ENCODE assay signal across 11 cellular contexts in genomic region chr12:106195638-106196037, GRCh38. TPM values are rescaled to one million over a fixed set of nuclear protein-coding genes. Genes with fewer than 3 reads are reported as not detected.
DNase-seq lines count a peak whose midpoint lies in the region; ATAC-seq and TF ChIP-seq lines count a peak whose summit lies in the region.
"Had no signal": no experiment of that assay in that cellular context is flagged by ENCODE, and none has a peak within 500 bp of the region (broad histone marks: within the 10 kb centered on the region; RNA-seq: fewer than 3 reads in every experiment).

No MANE protein-coding gene starts in this region.

- H3K14ac ChIP-seq in IMR-90 (replicated peaks; ENCODE audit: low read depth, low read length) = no peak overlapping the region

- in situ Hi-C loops in IMR-90 (cut with MboI; ENCODE audit: low sequenced_read_pairs) = no loop called here

- H2BK15ac ChIP-seq in IMR-90 (ENCODE audit: low read depth, low read length) = no peak overlapping the region

- H3K4me1 ChIP-seq in IMR-90 (ENCODE audit: control insufficient read depth, insufficient read depth, low read length) = peaks cover 1% of the 10 kb centered on the region; the same call in 1 of the 2 replicates
- H3K4me1 ChIP-seq in skeletal muscle tissue (ENCODE audit: control insufficient read depth in 3 of 3, insufficient read depth in 3 of 3, low read length in 3 of 3) = peaks cover 30 to 41% (median 33%) of the 10 kb centered on the region in 3 donors
- H3K4me1 ChIP-seq in SJCRH30 = no peaks in the 10 kb centered on the region

- H3K36me3 Mint-ChIP-seq in T-helper 17 cell (ENCODE audit: low read depth) = no peaks in the 10 kb centered on the region

- H3K56ac ChIP-seq in IMR-90 (ENCODE audit: extremely low read depth, insufficient read depth, low read length) = no peak overlapping the region

- CTCF ChIA-PET in IMR-90 (lab: Yijun Ruan, JAX) = interaction anchor here (1.3 kb wide), 1 partner anchor 11 kb away, joined by 3 read pairs; no protein-coding TSS in a partner anchor

- H3K23ac ChIP-seq in IMR-90 (ENCODE audit: low read depth, low read length) = no peak overlapping the region

- no peak overlapping the region for H2AK5ac ChIP-seq in IMR-90 (ENCODE audit: low read depth, low read length)

- H2BK5ac ChIP-seq in IMR-90 (ENCODE audit: low read depth, low read length, poor library complexity, severe bottlenecking) = no peak overlapping the region

- H3K18ac ChIP-seq in IMR-90 (ENCODE audit: low read depth, low read length) = no peak overlapping the region

- H3K36me3 ChIP-seq in IMR-90 (ENCODE audit: control insufficient read depth, insufficient read depth, low read length) = no peaks in the 10 kb centered on the region
- no peaks in the 10 kb centered on the region for H3K36me3 ChIP-seq in skeletal muscle tissue (ENCODE audit: control insufficient read depth in 3 of 3, insufficient read depth in 3 of 3, low read length in 3 of 3)
- no peaks in the 10 kb centered on the region for H3K36me3 ChIP-seq in SJCRH30

- no peak for TF ChIP-seq RAD21 in IMR-90 (IDR thresholded peaks at IDR 0.05; ENCODE audit: low read length)

- no peak overlapping the region for H3K4me3 Mint-ChIP-seq in T-helper 17 cell

- H2AFZ ChIP-seq in IMR-90 (replicated peaks; ENCODE audit: low read length, poor library complexity) = peak overlapping the region; percentile 17

- POLR2A ChIA-PET in IMR-90 (lab: Charles Lee; ENCODE audit: unreplicated experiment) = no interaction called here

- H3K27ac Mint-ChIP-seq in T-helper 17 cell = no peak overlapping the region

- H3K27me3 Mint-ChIP-seq in T-helper 17 cell = peaks cover 36% of the 10 kb centered on the region

- H3K9me1 ChIP-seq in IMR-90 (ENCODE audit: insufficient read depth, low read length) = no peaks in the 10 kb centered on the region

- H3K27ac ChIP-seq in IMR-90 (ENCODE audit: insufficient read depth, low read length) (no peak overlapping the region), skeletal muscle tissue (ENCODE audit: low read depth, low read length) (peak overlapping the region; percentile 51), SJCRH30 (no peak overlapping the region)

- H3K9ac ChIP-seq in IMR-90 (ENCODE audit: low read depth, low read length) (no peak overlapping the region), skeletal muscle tissue (ENCODE audit: low read depth in 1 of 3, low read length in 3 of 3) (peak overlapping the region in 1 of 3 donors; percentile 58)

- H2AK9ac ChIP-seq in IMR-90 (replicated peaks; ENCODE audit: low read depth, low read length, poor library complexity) = no peak overlapping the region

- ATAC-seq in IMR-90 (ENCODE audit: low read depth) (0 out of 2 replicates have a peak, but pooled peaks have one; percentile 11), left lobe of liver (peak; percentile 91), T-helper 17 cell (no peak)

- no peak overlapping the region for H4K91ac ChIP-seq in IMR-90 (ENCODE audit: insufficient read depth, low read depth, low read length)

- no peaks in the 10 kb centered on the region for H3K9me3 ChIP-seq in IMR-90 (ENCODE audit: control insufficient read depth, insufficient read depth, low read length)
- no peaks in the 10 kb centered on the region for H3K9me3 ChIP-seq in skeletal muscle tissue (ENCODE audit: control insufficient read depth in 3 of 3, low read length in 3 of 3)
- no peaks in the 10 kb centered on the region for H3K9me3 ChIP-seq in T-helper 17 cell (ENCODE audit: control insufficient read depth, low read length, poor library complexity, severe bottlenecking)
- no peaks in the 10 kb centered on the region for H3K9me3 ChIP-seq in SJCRH30 (replicated peaks)

- H3K27me3 ChIP-seq in IMR-90 (ENCODE audit: control insufficient read depth, insufficient read depth, low read length) (peaks cover 23% of the 10 kb centered on the region), skeletal muscle tissue (ENCODE audit: control insufficient read depth in 3 of 3, insufficient read depth in 3 of 3, low read length in 3 of 3) (no peaks in the 10 kb centered on the region), SJCRH30 (no peaks in the 10 kb centered on the region)

- peak; percentile 10 for DNase-seq in IMR-90
- DNase-seq in dedifferentiated amniotic fluid mesenchymal stem cell (ENCODE audit: extremely low spot score) = peak; percentile 90
- peak; percentile 91 for DNase-seq in left lobe of liver (ENCODE audit: low spot score)
- no peak for DNase-seq in NCI-H146 (lab: John Stamatoyannopoulos, UW)
- no peak for DNase-seq in T-helper 17 cell
- DNase-seq in SJCRH30 = no peak
- no peak for DNase-seq in HT-29 (ENCODE audit: low spot score)
- DNase-seq: activated CD4-positive, alpha-beta T cell treated with anti-CD3 and anti-CD28 coated beads for 4 hours; DND-41; NCI-H1092 had no signal

- no peaks in the 10 kb centered on the region for H3K4me1 Mint-ChIP-seq in T-helper 17 cell

- no peak overlapping the region for H3K4ac ChIP-seq in IMR-90 (ENCODE audit: low read depth, low read length)

- no peaks in the 10 kb centered on the region for H4K20me1 ChIP-seq in IMR-90 (ENCODE audit: insufficient read depth, low read length)

- H3K4me3 ChIP-seq in IMR-90 (ENCODE audit: insufficient read depth, low read depth, low read length) (no peak overlapping the region), skeletal muscle tissue (ENCODE audit: low read length in 3 of 3) (peak overlapping the region in 1 of 3 donors; percentile 6), SJCRH30 (no peak overlapping the region)

- H2BK120ac ChIP-seq in IMR-90 (ENCODE audit: low read depth, low read length) = no peak overlapping the region

- H3K79me1 ChIP-seq in IMR-90 (ENCODE audit: low read depth in 1 of 2, low read length in 2 of 2) = no peaks in the 10 kb centered on the region

- no peak overlapping the region for H4K5ac ChIP-seq in IMR-90 (ENCODE audit: low read depth, low read length)

- H2BK20ac ChIP-seq in IMR-90 (ENCODE audit: low read depth, low read length) = no peak overlapping the region

- 20% methylated on average over 1 of the region's 5 CpGs; no CpG with 5 or more reads in 1 of the 2 experiments for WGBS in IMR-90 (ENCODE audit: extremely low coverage in 2 of 2, insufficient read length in 1 of 2), 2 experiments

- dilution Hi-C loops in IMR-90 (cut with HindIII; ENCODE audit: low sequenced_read_pairs, unreplicated experiment) = no loop called here

- no peak overlapping the region for H4K8ac ChIP-seq in IMR-90 (ENCODE audit: low read depth in 2 of 2, low read length in 2 of 2)

- no TSS peak for BruUV-seq in IMR-90 (replicated peaks; lab: Mats Ljungman, UMichigan)

- no peak for TF ChIP-seq CTCF in IMR-90 (conservative IDR thresholded peaks at IDR 0.05; ENCODE audit: low read depth, low read length)

- no peak overlapping the region for H3K4me2 ChIP-seq in IMR-90 (ENCODE audit: low read depth, low read length)

- intact Hi-C loops in IMR-90 (cut with micrococcal nuclease) = no loop called here

- TF ChIP-seq POLR2A in IMR-90 (IDR thresholded peaks at IDR 0.05; ENCODE audit: low read depth, low read length) = no peak

TF ChIP-seq in IMR-90, 13 proteins besides CTCF, POLR2A, EP300 and RAD21:
- TF ChIP-seq RCOR1 (IDR thresholded peaks at IDR 0.05; ENCODE audit: insufficient replicate concordance, low read length) (no peak), CEBPB (IDR thresholded peaks at IDR 0.05; ENCODE audit: low read depth, low read length) (peak; percentile 63; the same call in 1 of the 2 replicates)

RNA-seq across cellular contexts. Expression of gene CKAP4, which starts 52.2 kb away (rescaled TPM):
- total RNA-seq in IMR-90 (2012; rRNA removed) (94.5 and 113 TPM in 2 replicates), left lobe of liver (22.6 TPM), skeletal muscle tissue (36.0 TPM), T-helper 17 cell (10 to 100 TPM; 12.4 to 14.4 TPM)
- polyA plus RNA-seq in IMR-90 (2012; rRNA removed) = 282 and 297 TPM in 2 replicates
- polyA plus RNA-seq in IMR-90 (2012; cell fraction: cytosol; rRNA removed) = 164 and 189 TPM in 2 replicates
- 79.4 and 107 TPM in 2 replicates for polyA plus RNA-seq in IMR-90 (2012; cell fraction: nucleus; rRNA removed; ENCODE audit: low replicate concordance)
- 47.8 and 50.7 TPM in 2 replicates for total RNA-seq in SJCRH30 (2014; rRNA removed; shearing (Covaris generic))
- 8.1 and 9.1 TPM in 2 replicates for total RNA-seq in HT-29 (2014; rRNA removed; shearing (Covaris generic))

RNA-seq across cellular contexts. Expression of gene NUAK1, which starts 56.9 kb away (rescaled TPM):
- total RNA-seq in IMR-90 (2012; rRNA removed) (8.8 and 8.9 TPM in 2 replicates), left lobe of liver (3.4 TPM), skeletal muscle tissue (9.4 TPM), T-helper 17 cell (under 1 TPM in 1 of 2 donors, not detected in 1; 0.05 TPM)
- 4.8 and 4.9 TPM in 2 replicates for polyA plus RNA-seq in IMR-90 (2012; rRNA removed)
- polyA plus RNA-seq in IMR-90 (2012; cell fraction: cytosol; rRNA removed) = 3.0 and 3.1 TPM in 2 replicates
- 4.5 and 10.4 TPM in 2 replicates for polyA plus RNA-seq in IMR-90 (2012; cell fraction: nucleus; rRNA removed; ENCODE audit: low replicate concordance)
- 4.0 and 4.4 TPM in 2 replicates for total RNA-seq in SJCRH30 (2014; rRNA removed; shearing (Covaris generic))
- total RNA-seq in HT-29 (2014; rRNA removed; shearing (Covaris generic)) = 0.91 and 1.3 TPM in 2 replicates

Comparison
In these comparisons a context has a peak if more than half of its experiments do, and no peak if none do; other contexts are left out.
1. DNase-seq: peak in IMR-90 (single experiment), dedifferentiated amniotic fluid mesenchymal stem cell (single experiment) and left lobe of liver (single experiment); none in NCI-H146 (single experiment), T-helper 17 cell (0 of 3), SJCRH30 (0 of 2) and HT-29 (single experiment).